In the genomic region with DNA sequence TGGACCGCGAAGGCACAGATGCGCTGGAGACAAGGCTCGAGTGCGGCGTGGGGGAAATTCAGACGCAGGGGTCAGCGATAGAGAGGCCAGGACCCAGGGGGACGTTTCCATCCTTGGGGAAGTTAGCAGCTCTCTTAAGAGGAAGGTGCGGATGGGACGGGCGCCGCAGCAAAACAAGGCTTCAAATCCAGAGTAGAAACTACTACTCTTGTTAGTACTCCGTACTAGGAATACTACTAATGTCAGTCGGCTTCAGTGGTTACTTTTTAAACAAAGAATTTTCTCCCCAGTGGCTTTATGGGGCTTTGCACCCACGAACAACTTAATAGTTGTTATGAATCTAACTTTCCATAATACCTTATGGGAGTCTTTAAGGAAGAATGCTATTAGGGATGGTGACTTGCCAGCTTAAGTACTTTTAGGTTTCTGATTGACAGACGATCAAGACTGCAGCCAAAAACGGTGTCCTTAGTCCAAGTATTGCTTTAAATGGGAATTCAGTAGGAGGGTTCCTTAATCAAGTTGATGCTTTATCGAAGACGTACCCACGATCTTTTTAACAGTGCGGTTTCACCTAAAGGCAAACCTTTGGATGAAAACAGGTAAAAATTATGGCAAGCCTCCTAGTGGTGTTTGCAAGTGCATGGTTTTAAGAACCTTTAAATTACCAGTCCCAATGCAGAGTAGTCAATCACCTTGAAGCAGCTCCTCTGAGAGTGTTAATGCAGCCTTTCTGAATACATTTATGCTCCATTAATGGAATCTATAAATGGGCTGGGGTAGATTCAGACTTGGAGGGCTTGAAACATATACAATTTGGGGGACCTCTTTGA, we compare ENCODE assay signal across 8 cellular contexts. TPM values are rescaled to one million over a fixed set of nuclear protein-coding genes. Genes with fewer than 3 reads are reported as not detected.
A peak's percentile ranks its signal among the peaks of the same experiment; 100 is the strongest.
DNase-seq lines count a peak whose midpoint lies in the region; ATAC-seq, FAIRE-seq and TF ChIP-seq lines count a peak whose summit lies in the region.

No MANE protein-coding gene starts in this region.

- no peaks in the 10 kb centered on the region for H3K9me3 ChIP-seq in astrocyte (ENCODE audit: insufficient read depth, low read depth, low read length)
- H3K9me3 ChIP-seq in keratinocyte (ENCODE audit: control insufficient read depth, low read depth, low read length): no peaks in the 10 kb centered on the region

- no peaks in the 10 kb centered on the region for H3K27me3 Mint-ChIP-seq in activated naive CD4-positive, alpha-beta T cell treated with anti-CD3 and anti-CD28 coated beads for 36 hours (ENCODE audit: low read depth)
- H3K27me3 Mint-ChIP-seq in astrocyte (ENCODE audit: low read depth, unreplicated experiment): no peaks in the 10 kb centered on the region
- no peaks in the 10 kb centered on the region for H3K27me3 Mint-ChIP-seq in stimulated activated naive CD8-positive, alpha-beta T cell treated with anti-CD3 and anti-CD28 coated beads, Interleukin-15, amount 100 ng/mL, for 72 hours

- H3K27me3 ChIP-seq in astrocyte (ENCODE audit: insufficient read depth, low read length) (no peaks in the 10 kb centered on the region), keratinocyte (ENCODE audit: control insufficient read depth, extremely low read depth, insufficient read depth, low read length) (no peaks in the 10 kb centered on the region)

- H3K27ac ChIP-seq in astrocyte (ENCODE audit: low read depth, low read length): peak overlapping the region; percentile 88
- peak overlapping the region; percentile 87 for H3K27ac ChIP-seq in keratinocyte (ENCODE audit: control insufficient read depth, insufficient read depth, low read length)

- H3K4me1 Mint-ChIP-seq in activated naive CD4-positive, alpha-beta T cell treated with anti-CD3 and anti-CD28 coated beads for 36 hours (ENCODE audit: low read depth): peaks cover 28% of the 10 kb centered on the region
- peaks cover 26% of the 10 kb centered on the region for H3K4me1 Mint-ChIP-seq in astrocyte (ENCODE audit: low read depth, unreplicated experiment)
- peaks cover 26% of the 10 kb centered on the region for H3K4me1 Mint-ChIP-seq in stimulated activated naive CD8-positive, alpha-beta T cell treated with anti-CD3 and anti-CD28 coated beads, Interleukin-15, amount 100 ng/mL, for 72 hours

- dilution Hi-C loops in keratinocyte (cut with MboI; ENCODE audit: extremely low pct_ligation_motif_present, low sequenced_read_pairs): no loop called here

- peak overlapping the region; percentile 85 for H3K27ac Mint-ChIP-seq in activated naive CD4-positive, alpha-beta T cell treated with anti-CD3 and anti-CD28 coated beads for 36 hours
- peak overlapping the region; percentile 91 for H3K27ac Mint-ChIP-seq in astrocyte (ENCODE audit: unreplicated experiment)
- H3K27ac Mint-ChIP-seq in stimulated activated naive CD8-positive, alpha-beta T cell treated with anti-CD3 and anti-CD28 coated beads, Interleukin-15, amount 100 ng/mL, for 72 hours: peak overlapping the region in 1 of 2 donors; percentile 97

- TF ChIP-seq CTCF in astrocyte (IDR thresholded peaks at IDR 0.05; ENCODE audit: insufficient read depth, low read depth, low read length) (peak; percentile 50), keratinocyte (optimal IDR thresholded peaks at IDR 0.05 in 1 of 3, IDR thresholded peaks at IDR 0.05 in 1 of 3, conservative IDR thresholded peaks at IDR 0.05 in 1 of 3; ENCODE audit: extremely low read depth in 1 of 3, insufficient read depth in 2 of 3, low read length in 3 of 3) (peak in 1 of 3 experiments; percentile 29)

- peak overlapping the region; percentile 88 for H3K9ac ChIP-seq in astrocyte (ENCODE audit: low read length)
- peak overlapping the region; percentile 91 for H3K9ac ChIP-seq in keratinocyte (ENCODE audit: control insufficient read depth, extremely low read depth, insufficient read depth, low read length)

- H3K79me2 ChIP-seq in astrocyte (ENCODE audit: insufficient read depth, low read length) (peaks cover 32% of the 10 kb centered on the region), keratinocyte (ENCODE audit: control insufficient read depth, insufficient read depth, low read length) (peaks cover 29% of the 10 kb centered on the region)

- H3K36me3 Mint-ChIP-seq in activated naive CD4-positive, alpha-beta T cell treated with anti-CD3 and anti-CD28 coated beads for 36 hours (ENCODE audit: low read depth): no peaks in the 10 kb centered on the region
- H3K36me3 Mint-ChIP-seq in astrocyte (ENCODE audit: low read depth, unreplicated experiment): no peaks in the 10 kb centered on the region

- H3K9me1 ChIP-seq in keratinocyte (ENCODE audit: control insufficient read depth, extremely low read depth, insufficient read depth, low read length): no peaks in the 10 kb centered on the region

- H3K36me3 ChIP-seq in astrocyte (ENCODE audit: insufficient read depth, low read length) (no peaks in the 10 kb centered on the region), keratinocyte (ENCODE audit: control insufficient read depth in 2 of 2, extremely low read depth in 1 of 2, insufficient read depth in 2 of 2, low read length in 2 of 2) (no peaks in the 10 kb centered on the region)

- DNase-seq in activated naive CD4-positive, alpha-beta T cell treated with anti-CD3 and anti-CD28 coated beads for 36 hours: no peak
- no peak for DNase-seq in activated naive CD4-positive, alpha-beta T cell treated with Interleukin-2 at 50 U/mL for 16 hours
- DNase-seq in NCI-H1694 treated with DMSO at 0.1 percent for 48 hours (lab: John Stamatoyannopoulos, UW) (peak; percentile 66), astrocyte (ENCODE audit: low read depth) (peak; percentile 48), keratinocyte (ENCODE audit: low read depth, low spot score) (no peak), cerebellar nuclear complex (lab: John Stamatoyannopoulos, UW) (no peak)
- DNase-seq in stimulated activated naive CD8-positive, alpha-beta T cell treated with anti-CD3 and anti-CD28 coated beads, Interleukin-15, amount 100 ng/mL, for 72 hours: no peak

- H2AFZ ChIP-seq in astrocyte (ENCODE audit: low read depth, low read length): peak overlapping the region; percentile 89
- peak overlapping the region; percentile 95 for H2AFZ ChIP-seq in keratinocyte (ENCODE audit: control insufficient read depth, low read length)

- H3K4me1 ChIP-seq in astrocyte (ENCODE audit: insufficient read depth, low read length): peaks cover 26% of the 10 kb centered on the region
- peaks cover 23% of the 10 kb centered on the region for H3K4me1 ChIP-seq in keratinocyte (ENCODE audit: control insufficient read depth, extremely low read depth, insufficient read depth, low read length)

- H3K4me3 Mint-ChIP-seq in activated naive CD4-positive, alpha-beta T cell treated with anti-CD3 and anti-CD28 coated beads for 36 hours: peak overlapping the region; percentile 81
- peak overlapping the region; percentile 89 for H3K4me3 Mint-ChIP-seq in astrocyte (ENCODE audit: unreplicated experiment)
- peak overlapping the region; percentile 68 for H3K4me3 Mint-ChIP-seq in stimulated activated naive CD8-positive, alpha-beta T cell treated with anti-CD3 and anti-CD28 coated beads, Interleukin-15, amount 100 ng/mL, for 72 hours

- peak; percentile 6 for ATAC-seq in HG02571 (IDR thresholded peaks at IDR 0.05; ENCODE audit: unreplicated experiment)
- ATAC-seq in stimulated activated naive CD8-positive, alpha-beta T cell treated with anti-CD3 and anti-CD28 coated beads, Interleukin-15, amount 100 ng/mL, for 72 hours: peak; percentile 51

- H3K4me3 ChIP-seq in astrocyte (ENCODE audit: insufficient read depth, low read depth, low read length) (peak overlapping the region; percentile 73), keratinocyte (ENCODE audit: control insufficient read depth in 2 of 3, extremely low read depth in 1 of 3, insufficient read depth in 2 of 3, low read depth in 1 of 3, low read length in 3 of 3) (peak overlapping the region; percentile 66 to 93 (median 83))

- H3K9me3 Mint-ChIP-seq in activated naive CD4-positive, alpha-beta T cell treated with anti-CD3 and anti-CD28 coated beads for 36 hours: no peaks in the 10 kb centered on the region
- H3K9me3 Mint-ChIP-seq in astrocyte (ENCODE audit: unreplicated experiment): no peaks in the 10 kb centered on the region
- H3K9me3 Mint-ChIP-seq in stimulated activated naive CD8-positive, alpha-beta T cell treated with anti-CD3 and anti-CD28 coated beads, Interleukin-15, amount 100 ng/mL, for 72 hours: no peaks in the 10 kb centered on the region

- intact Hi-C loops in activated naive CD4-positive, alpha-beta T cell treated with anti-CD3 and anti-CD28 coated beads for 36 hours (cut with micrococcal nuclease): loop anchor here (1.0 to 5.0 kb wide), 6 partner anchors 17 to 777 kb away; a partner anchor contains a TSS

- H4K20me1 ChIP-seq in astrocyte (ENCODE audit: insufficient read depth, low read length) (peaks cover 26% of the 10 kb centered on the region), keratinocyte (ENCODE audit: control insufficient read depth, extremely low read depth, insufficient read depth, low read length) (no peaks in the 10 kb centered on the region)

- FAIRE-seq in astrocyte (lab: Jason Lieb, UNC): no peak
- FAIRE-seq in keratinocyte (lab: Jason Lieb, UNC): peak; percentile 60

- peak overlapping the region; percentile 94 for H3K4me2 ChIP-seq in astrocyte (ENCODE audit: low read length)
- H3K4me2 ChIP-seq in keratinocyte (ENCODE audit: control insufficient read depth, extremely low read depth, insufficient read depth, low read depth, low read length): peak overlapping the region; percentile 97

- CTCF ChIA-PET in activated naive CD4-positive, alpha-beta T cell treated with anti-CD3 and anti-CD28 coated beads for 36 hours (lab: Charles Lee): interaction anchor here (0.5 to 4.7 kb wide), 10 partner anchors 10 to 370 kb away, joined by 3 to 55 read pairs (median 4); no protein-coding TSS in a partner anchor

RNA-seq across cellular contexts. Expression of a gene that starts 0.9 kb away (rescaled TPM):
- total RNA-seq in activated naive CD4-positive, alpha-beta T cell treated with anti-CD3 and anti-CD28 coated beads for 36 hours: 10 to 100 TPM; 30.8 to 31.2 TPM
- 31.4 and 35.9 TPM in 2 replicates for total RNA-seq in astrocyte
- polyA plus RNA-seq in keratinocyte: 13.7 to 24.4 TPM (median 16.5 TPM) in 3 replicates
- 18.8 TPM for polyA plus RNA-seq in keratinocyte (2011; ENCODE audit: low read depth)
- 8.0 and 21.7 TPM in 2 replicates for polyA plus RNA-seq in keratinocyte (2011; cell fraction: cytosol; rRNA removed)
- polyA plus RNA-seq in keratinocyte (2011; cell fraction: nucleus; rRNA removed): 20.9 and 22.6 TPM in 2 replicates
- polyA plus RNA-seq in keratinocyte (2012; ENCODE audit: low replicate concordance): 14.9 and 23.8 TPM in 2 replicates
- polyA minus RNA-seq in keratinocyte: 15.1 to 51.9 TPM (median 41.5 TPM) in 3 replicates
- polyA minus RNA-seq in keratinocyte (2011; cell fraction: cytosol; rRNA and poly(A)+ RNA removed): 20.3 TPM
- 24.1 and 39.4 TPM in 2 replicates for polyA minus RNA-seq in keratinocyte (2011; cell fraction: nucleus; rRNA and poly(A)+ RNA removed)

RNA-seq across cellular contexts. Expression of a gene that starts 18.2 kb away (rescaled TPM):
- total RNA-seq in activated naive CD4-positive, alpha-beta T cell treated with anti-CD3 and anti-CD28 coated beads for 36 hours: 10 to 100 TPM; 43.2 to 43.4 TPM
- 2.8 and 4.7 TPM in 2 replicates for total RNA-seq in astrocyte
- polyA plus RNA-seq in keratinocyte: 1.5 to 10.6 TPM (median 6.3 TPM) in 3 replicates
- 1.1 TPM for polyA plus RNA-seq in keratinocyte (2011; ENCODE audit: low read depth)
- 1.6 and 3.6 TPM in 2 replicates for polyA plus RNA-seq in keratinocyte (2011; cell fraction: cytosol; rRNA removed)
- 2.2 and 2.9 TPM in 2 replicates for polyA plus RNA-seq in keratinocyte (2011; cell fraction: nucleus; rRNA removed)
- polyA plus RNA-seq in keratinocyte (2012; ENCODE audit: low replicate concordance): 0.62 and 9.2 TPM in 2 replicates
- 0.89 to 10.9 TPM (median 1.1 TPM) in 3 replicates for polyA minus RNA-seq in keratinocyte
- polyA minus RNA-seq in keratinocyte (2011; cell fraction: cytosol; rRNA and poly(A)+ RNA removed): 1.7 TPM
- polyA minus RNA-seq in keratinocyte (2011; cell fraction: nucleus; rRNA and poly(A)+ RNA removed): 1.2 and 2.8 TPM in 2 replicates

Comparison
In these comparisons a context has a peak if more than half of its experiments do, and no peak if none do; other contexts are left out.
1. DNase-seq: peak in NCI-H1694 treated with DMSO at 0.1 percent for 48 hours (single experiment) and astrocyte (single experiment); none in activated naive CD4-positive, alpha-beta T cell treated with anti-CD3 and anti-CD28 coated beads for 36 hours (single experiment), activated naive CD4-positive, alpha-beta T cell treated with Interleukin-2 at 50 U/mL for 16 hours (single experiment), keratinocyte (single experiment), stimulated activated naive CD8-positive, alpha-beta T cell treated with anti-CD3 and anti-CD28 coated beads, Interleukin-15, amount 100 ng/mL, for 72 hours (0 of 2) and cerebellar nuclear complex (0 of 2).
2. Peak in every context shown above with its lines, with median percentiles within 50 percentile points of each other: H3K4me3 Mint-ChIP-seq.